In genomic region chr13:51614350-51614786, GRCh38 we compare ENCODE assay signal across 8 cellular contexts. TPM values are rescaled to one million over a fixed set of nuclear protein-coding genes. Genes with fewer than 3 reads are reported as not detected.
A peak's percentile ranks its signal among the peaks of the same experiment; 100 is the strongest.
DNase-seq lines count a peak whose midpoint lies in the region; ATAC-seq lines count a peak whose summit lies in the region.

No MANE protein-coding gene starts in this region.

- peak; percentile 47 for DNase-seq in NCI-H2029 (lab: John Stamatoyannopoulos, UW)
- DNase-seq in NCI-H2029 treated with DMSO at 0.1 percent for 48 hours (lab: John Stamatoyannopoulos, UW), result no peak
- DNase-seq in NCI-H69 (lab: John Stamatoyannopoulos, UW), result peak; percentile 91
- peak; percentile 30 for DNase-seq in activated T-helper 1 cell treated with anti-CD3 and anti-CD28 coated beads, Interleukin-12 subunit alpha, Interleukin-12 subunit beta, Interleukin-2, Interleukin-4 antibody, amounts not matched to agents 30 ng/mL and 10 ng/mL and 1 ng/mL, durations not matched to agents 14 hours and 24 hours and 36 hours (ENCODE audit: low spot score)
- DNase-seq in left kidney (ENCODE audit: low read depth, low spot score), result peak; percentile 62
- DNase-seq in stimulated activated CD8-positive, alpha-beta memory T cell treated with anti-CD3 and anti-CD28 coated beads, Interleukin-15, amount 100 ng/mL, for 48 hours (ENCODE audit: low read depth in 2 of 2), result peak; percentile 16 to 18
- no peak for DNase-seq in NCI-H187 (lab: John Stamatoyannopoulos, UW)

- H3K9me3 Mint-ChIP-seq in activated T-helper 1 cell treated with anti-CD3 and anti-CD28 coated beads, Interleukin-12 subunit alpha, Interleukin-12 subunit beta, Interleukin-2, Interleukin-4 antibody, amounts not matched to agents 30 ng/mL and 10 ng/mL and 1 ng/mL, durations not matched to agents 14 hours and 24 hours and 36 hours, result no peaks in the 10 kb centered on the region

- peaks cover 2% of the 10 kb centered on the region for H3K27me3 Mint-ChIP-seq in activated T-helper 1 cell treated with anti-CD3 and anti-CD28 coated beads, Interleukin-12 subunit alpha, Interleukin-12 subunit beta, Interleukin-2, Interleukin-4 antibody, amounts not matched to agents 30 ng/mL and 10 ng/mL and 1 ng/mL, durations not matched to agents 14 hours and 24 hours and 36 hours (ENCODE audit: insufficient read depth)

- H3K36me3 Mint-ChIP-seq in activated T-helper 1 cell treated with anti-CD3 and anti-CD28 coated beads, Interleukin-12 subunit alpha, Interleukin-12 subunit beta, Interleukin-2, Interleukin-4 antibody, amounts not matched to agents 30 ng/mL and 10 ng/mL and 1 ng/mL, durations not matched to agents 14 hours and 24 hours and 36 hours (ENCODE audit: low read depth), result peaks cover 7% of the 10 kb centered on the region

- H3K27ac Mint-ChIP-seq in activated T-helper 1 cell treated with anti-CD3 and anti-CD28 coated beads, Interleukin-12 subunit alpha, Interleukin-12 subunit beta, Interleukin-2, Interleukin-4 antibody, amounts not matched to agents 30 ng/mL and 10 ng/mL and 1 ng/mL, durations not matched to agents 14 hours and 24 hours and 36 hours, result peak overlapping the region; percentile 97

- H3K4me1 Mint-ChIP-seq in activated T-helper 1 cell treated with anti-CD3 and anti-CD28 coated beads, Interleukin-12 subunit alpha, Interleukin-12 subunit beta, Interleukin-2, Interleukin-4 antibody, amounts not matched to agents 30 ng/mL and 10 ng/mL and 1 ng/mL, durations not matched to agents 14 hours and 24 hours and 36 hours (ENCODE audit: low read depth), result peaks cover 18% of the 10 kb centered on the region

- peak overlapping the region; percentile 86 for H3K4me3 Mint-ChIP-seq in activated T-helper 1 cell treated with anti-CD3 and anti-CD28 coated beads, Interleukin-12 subunit alpha, Interleukin-12 subunit beta, Interleukin-2, Interleukin-4 antibody, amounts not matched to agents 30 ng/mL and 10 ng/mL and 1 ng/mL, durations not matched to agents 14 hours and 24 hours and 36 hours

- intact Hi-C loops in activated T-helper 1 cell treated with anti-CD3 and anti-CD28 coated beads, Interleukin-12 subunit alpha, Interleukin-12 subunit beta, Interleukin-2, Interleukin-4 antibody, amounts not matched to agents 30 ng/mL and 10 ng/mL and 1 ng/mL, durations not matched to agents 14 hours and 24 hours and 36 hours (cut with micrococcal nuclease), result loop anchor here (1.0 to 10.0 kb wide), 3 partner anchors 30 to 161 kb away; partner anchors contain the start of genes INTS6 and WDFY2

- peak; percentile 82 for ATAC-seq in HG02884 (IDR thresholded peaks at IDR 0.05; ENCODE audit: unreplicated experiment)

RNA-seq across cellular contexts. Expression of gene WDFY2, which starts 30.1 kb away (rescaled TPM):
- 7.5 and 11.4 TPM in 2 replicates for total RNA-seq in activated T-helper 1 cell treated with anti-CD3 and anti-CD28 coated beads, Interleukin-12 subunit alpha, Interleukin-12 subunit beta, Interleukin-2, Interleukin-4 antibody, amounts not matched to agents 30 ng/mL and 10 ng/mL and 1 ng/mL, durations not matched to agents 14 hours and 24 hours and 36 hours

Comparison
In these comparisons a context has a peak if more than half of its experiments do, and no peak if none do; other contexts are left out.
1. DNase-seq: peak in NCI-H2029 (single experiment), NCI-H69 (single experiment), activated T-helper 1 cell treated with anti-CD3 and anti-CD28 coated beads, Interleukin-12 subunit alpha, Interleukin-12 subunit beta, Interleukin-2, Interleukin-4 antibody, amounts not matched to agents 30 ng/mL and 10 ng/mL and 1 ng/mL, durations not matched to agents 14 hours and 24 hours and 36 hours (single experiment), left kidney (single experiment) and stimulated activated CD8-positive, alpha-beta memory T cell treated with anti-CD3 and anti-CD28 coated beads, Interleukin-15, amount 100 ng/mL, for 48 hours (2 of 2); none in NCI-H2029 treated with DMSO at 0.1 percent for 48 hours (single experiment) and NCI-H187 (0 of 2).